14 cellular contexts compared by ENCODE assay signal in genomic region chrY:8622156-8622555, GRCh38.
"Had no signal": no experiment of that assay in that cellular context is flagged by ENCODE, and none has a peak within 500 bp of the region (broad histone marks: within the 10 kb centered on the region; RNA-seq: fewer than 3 reads in every experiment).

No MANE protein-coding gene starts in this region.

- H3K4me1 ChIP-seq: colonic mucosa, upper lobe of right lung had no signal

- H3K27me3 Mint-ChIP-seq: activated B cell treated with CpG ODN at 0.5 μM for 24 hours; activated CD4-positive, alpha-beta T cell treated with anti-CD3 and anti-CD28 coated beads, Interleukin-2, amount 10 ng/mL, durations not matched to agents 24 days and 14 days; stimulated activated naive CD8-positive, alpha-beta T cell treated with anti-CD3 and anti-CD28 coated beads, Interleukin-15, Interleukin-2, amounts not matched to agents 100 ng/mL and 50 ng/mL, for 24 hours had no signal

- H3K4me3 Mint-ChIP-seq: activated B cell treated with CpG ODN at 0.5 μM for 24 hours; activated CD4-positive, alpha-beta T cell treated with anti-CD3 and anti-CD28 coated beads, Interleukin-2, amount 10 ng/mL, durations not matched to agents 24 days and 14 days; activated CD8-positive, alpha-beta T cell treated with anti-CD3 and anti-CD28 coated beads, Interleukin-2, amount 10 ng/mL, durations not matched to agents 7 days and 5 days; activated T-cell treated with anti-CD3 and anti-CD28 coated beads, Interleukin-2, amount 50 U/mL, for 72 hours; immature natural killer cell; nephron; stimulated activated naive CD8-positive, alpha-beta T cell treated with anti-CD3 and anti-CD28 coated beads, Interleukin-15, Interleukin-2, amounts not matched to agents 100 ng/mL and 50 ng/mL, for 24 hours; T-helper 2 cell treated with Interferon-gamma antibody and Interleukin-4, amounts not matched to agents 5 μg/mL and 100 μg/mL, for 36 hours had no signal

- H3K9me3 ChIP-seq: colonic mucosa, upper lobe of right lung had no signal

- H3K36me3 ChIP-seq: colonic mucosa, upper lobe of right lung had no signal

- H3K36me3 Mint-ChIP-seq: activated naive CD4-positive, alpha-beta T cell treated with anti-CD3 and anti-CD28 coated beads, Interleukin-2, amount 50 U/mL, for 72 hours; immature natural killer cell had no signal

- H3K27ac Mint-ChIP-seq: activated B cell treated with CpG ODN at 0.5 μM for 24 hours; activated CD4-positive, alpha-beta T cell treated with anti-CD3 and anti-CD28 coated beads, Interleukin-2, amount 10 ng/mL, durations not matched to agents 24 days and 14 days; activated CD8-positive, alpha-beta T cell treated with anti-CD3 and anti-CD28 coated beads, Interleukin-2, amount 10 ng/mL, durations not matched to agents 7 days and 5 days; activated naive CD4-positive, alpha-beta T cell treated with anti-CD3 and anti-CD28 coated beads, Interleukin-2, amount 50 U/mL, for 72 hours; activated T-cell treated with anti-CD3 and anti-CD28 coated beads, Interleukin-2, amount 50 U/mL, for 72 hours; immature natural killer cell; nephron; stimulated activated naive CD8-positive, alpha-beta T cell treated with anti-CD3 and anti-CD28 coated beads, Interleukin-15, Interleukin-2, amounts not matched to agents 100 ng/mL and 50 ng/mL, for 24 hours; T-helper 2 cell treated with Interferon-gamma antibody and Interleukin-4, amounts not matched to agents 5 μg/mL and 100 μg/mL, for 36 hours had no signal

- ATAC-seq: activated CD8-positive, alpha-beta T cell treated with anti-CD3 and anti-CD28 coated beads, Interleukin-2, amount 10 ng/mL, durations not matched to agents 7 days and 5 days; activated naive CD4-positive, alpha-beta T cell treated with anti-CD3 and anti-CD28 coated beads, Interleukin-2, amount 50 U/mL, for 72 hours; activated T-cell treated with anti-CD3 and anti-CD28 coated beads, Interleukin-2, amount 50 U/mL, for 72 hours; right cardiac atrium; upper lobe of right lung had no signal

- H3K4me1 Mint-ChIP-seq: activated B cell treated with CpG ODN at 0.5 μM for 24 hours; activated CD4-positive, alpha-beta T cell treated with anti-CD3 and anti-CD28 coated beads, Interleukin-2, amount 10 ng/mL, durations not matched to agents 24 days and 14 days; immature natural killer cell; nephron had no signal

- DNase-seq: activated B cell treated with CpG ODN at 0.5 μM for 24 hours; activated CD4-positive, alpha-beta T cell treated with anti-CD3 and anti-CD28 coated beads, Interleukin-2, amount 10 ng/mL, durations not matched to agents 24 days and 14 days; activated CD8-positive, alpha-beta memory T cell treated with anti-CD3 and anti-CD28 coated beads, Interleukin-2, amount 50 U/mL, for 4 hours; activated CD8-positive, alpha-beta T cell treated with anti-CD3 and anti-CD28 coated beads, Interleukin-2, amount 10 ng/mL, durations not matched to agents 7 days and 5 days; activated gamma-delta T cell; activated T-cell treated with anti-CD3 and anti-CD28 coated beads, Interleukin-2, amount 50 U/mL, for 72 hours; colonic mucosa; immature natural killer cell; right cardiac atrium; upper lobe of right lung had no signal

- H3K27me3 ChIP-seq: colonic mucosa, upper lobe of right lung had no signal

- H3K27ac ChIP-seq: colonic mucosa, upper lobe of right lung had no signal

- H3K4me3 ChIP-seq: colonic mucosa, upper lobe of right lung had no signal
